ENCODE assay signal across 17 cellular contexts in the genomic region with DNA sequence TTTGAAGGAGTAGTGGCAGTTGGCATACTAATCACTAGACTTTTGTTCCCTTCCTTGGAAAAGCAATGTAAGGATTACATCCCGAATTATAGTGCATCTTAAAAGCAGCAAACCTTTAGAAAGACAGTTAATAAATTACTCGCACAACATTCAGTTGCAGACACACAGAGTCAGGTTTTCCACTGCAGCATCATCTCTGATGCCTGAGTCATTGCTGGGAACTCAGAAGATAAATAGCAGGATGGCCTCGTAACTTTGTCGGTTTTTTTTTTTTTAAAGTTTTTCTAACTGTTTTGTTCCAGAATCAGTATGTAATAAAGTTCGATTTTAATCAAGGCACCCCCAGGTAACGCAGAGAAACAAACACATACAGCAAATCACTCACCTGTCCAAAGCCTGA. TPM values are rescaled to one million over a fixed set of nuclear protein-coding genes. Genes with fewer than 3 reads are reported as not detected.
A peak's percentile ranks its signal among the peaks of the same experiment; 100 is the strongest.
DNase-seq lines count a peak whose midpoint lies in the region; ATAC-seq, FAIRE-seq and TF ChIP-seq lines count a peak whose summit lies in the region.
"Had no signal": no experiment of that assay in that cellular context is flagged by ENCODE, and none has a peak within 500 bp of the region (broad histone marks: within the 10 kb centered on the region; RNA-seq: fewer than 3 reads in every experiment).

No MANE protein-coding gene starts in this region.

- no peak for TF ChIP-seq CTCF in PC-3 (conservative IDR thresholded peaks at IDR 0.05; ENCODE audit: low read depth, low read length)
- no peak for TF ChIP-seq CTCF in bronchial epithelial cell (IDR thresholded peaks at IDR 0.05; ENCODE audit: insufficient read depth, low read length, severe bottlenecking)

- POLR2A ChIA-PET in activated CD4-positive, alpha-beta T cell treated with anti-CD3 and anti-CD28 coated beads, Interleukin-2, amount 10 ng/mL, durations not matched to agents 7 days and 5 days (lab: Charles Lee): no interaction called here
- POLR2A ChIA-PET in PC-3 (lab: Charles Lee; ENCODE audit: unreplicated experiment): no interaction called here

- ATAC-seq in PC-3 (peak; percentile 63), Right ventricle myocardium superior (ENCODE audit: poor library complexity) (no peak)
- ATAC-seq: lower lobe of right lung had no signal

- peaks cover 40% of the 10 kb centered on the region for H3K4me1 Mint-ChIP-seq in activated CD4-positive, alpha-beta T cell treated with anti-CD3 and anti-CD28 coated beads, Interleukin-2, amount 10 ng/mL, durations not matched to agents 24 days and 14 days
- peaks cover 53% of the 10 kb centered on the region for H3K4me1 Mint-ChIP-seq in activated CD4-positive, alpha-beta T cell treated with anti-CD3 and anti-CD28 coated beads, Interleukin-2, amount 10 ng/mL, durations not matched to agents 7 days and 5 days

- H3K27ac ChIP-seq in PC-3 (ENCODE audit: low read length): peak overlapping the region; percentile 40
- H3K27ac ChIP-seq: lower lobe of right lung, SJCRH30, testis, WERI-Rb-1 had no signal

- intact Hi-C loops in activated CD4-positive, alpha-beta T cell treated with anti-CD3 and anti-CD28 coated beads, Interleukin-2, amount 10 ng/mL, durations not matched to agents 24 days and 14 days (cut with micrococcal nuclease): no loop called here
- intact Hi-C loops in PC-3 (cut with micrococcal nuclease) (no loop called here), Right ventricle myocardium superior (cut with DNase I) (no loop called here)

- no peak for DNase-seq in activated CD4-positive, alpha-beta T cell treated with anti-CD3 and anti-CD28 coated beads, Interleukin-2, amount 10 ng/mL, durations not matched to agents 24 days and 14 days
- no peak for DNase-seq in activated CD4-positive, alpha-beta T cell treated with anti-CD3 and anti-CD28 coated beads, Interleukin-2, amount 10 ng/mL, durations not matched to agents 7 days and 5 days
- DNase-seq in PC-3: peak; percentile 53
- peak; percentile 38 for DNase-seq in bronchial epithelial cell (ENCODE audit: low read depth)
- peak; percentile 78 for DNase-seq in renal cortical epithelial cell (ENCODE audit: low read depth)
- DNase-seq in cortex of kidney (lab: John Stamatoyannopoulos, UW): no peak
- DNase-seq in Right ventricle myocardium superior: no peak
- no peak for DNase-seq in NCI-H1417 treated with DMSO at 0.1 percent for 48 hours (lab: John Stamatoyannopoulos, UW)
- DNase-seq: DMS 273 treated with DMSO at 0.1 percent for 48 hours, lower lobe of right lung, sigmoid colon, SJCRH30, testis, WERI-Rb-1 had no signal

- no peaks in the 10 kb centered on the region for H3K79me2 ChIP-seq in PC-3 (ENCODE audit: low read length)

- CTCF ChIA-PET in activated CD4-positive, alpha-beta T cell treated with anti-CD3 and anti-CD28 coated beads, Interleukin-2, amount 10 ng/mL, durations not matched to agents 7 days and 5 days (lab: Charles Lee): interaction anchor here (1.0 kb wide), 1 partner anchor 12 kb away, joined by 4 read pairs; no protein-coding TSS in a partner anchor
- CTCF ChIA-PET in PC-3 (lab: Charles Lee): no interaction called here

- BruUV-seq in PC-3 (replicated peaks; lab: Mats Ljungman, UMichigan): no TSS peak

- no peaks in the 10 kb centered on the region for H3K9me3 Mint-ChIP-seq in activated CD4-positive, alpha-beta T cell treated with anti-CD3 and anti-CD28 coated beads, Interleukin-2, amount 10 ng/mL, durations not matched to agents 24 days and 14 days
- H3K9me3 Mint-ChIP-seq in activated CD4-positive, alpha-beta T cell treated with anti-CD3 and anti-CD28 coated beads, Interleukin-2, amount 10 ng/mL, durations not matched to agents 7 days and 5 days: peaks cover 2% of the 10 kb centered on the region
- H3K9me3 Mint-ChIP-seq: central memory CD8-positive, alpha-beta T cell had no signal

- no peak overlapping the region for H3K9ac ChIP-seq in PC-3 (ENCODE audit: low read length)

- no peak overlapping the region for H3K4me3 Mint-ChIP-seq in activated CD4-positive, alpha-beta T cell treated with anti-CD3 and anti-CD28 coated beads, Interleukin-2, amount 10 ng/mL, durations not matched to agents 24 days and 14 days
- H3K4me3 Mint-ChIP-seq in activated CD4-positive, alpha-beta T cell treated with anti-CD3 and anti-CD28 coated beads, Interleukin-2, amount 10 ng/mL, durations not matched to agents 7 days and 5 days: no peak overlapping the region
- H3K4me3 Mint-ChIP-seq: central memory CD8-positive, alpha-beta T cell had no signal

- H3K27me3 Mint-ChIP-seq in activated CD4-positive, alpha-beta T cell treated with anti-CD3 and anti-CD28 coated beads, Interleukin-2, amount 10 ng/mL, durations not matched to agents 24 days and 14 days: no peaks in the 10 kb centered on the region
- no peaks in the 10 kb centered on the region for H3K27me3 Mint-ChIP-seq in activated CD4-positive, alpha-beta T cell treated with anti-CD3 and anti-CD28 coated beads, Interleukin-2, amount 10 ng/mL, durations not matched to agents 7 days and 5 days
- H3K27me3 Mint-ChIP-seq: central memory CD8-positive, alpha-beta T cell had no signal

- H3K36me3 Mint-ChIP-seq in activated CD4-positive, alpha-beta T cell treated with anti-CD3 and anti-CD28 coated beads, Interleukin-2, amount 10 ng/mL, durations not matched to agents 24 days and 14 days (ENCODE audit: low read depth): peaks cover 60% of the 10 kb centered on the region
- H3K36me3 Mint-ChIP-seq in activated CD4-positive, alpha-beta T cell treated with anti-CD3 and anti-CD28 coated beads, Interleukin-2, amount 10 ng/mL, durations not matched to agents 7 days and 5 days (ENCODE audit: low read depth): peaks cover 64% of the 10 kb centered on the region

- H3K4me2 ChIP-seq in PC-3 (ENCODE audit: low read length): peak overlapping the region; percentile 35; the same call in 1 of the 2 replicates

- no peaks in the 10 kb centered on the region for H3K9me2 ChIP-seq in PC-3 (replicated peaks; ENCODE audit: low read length)

- H2AFZ ChIP-seq in PC-3 (ENCODE audit: low read length): no peak overlapping the region

- H3K9me3 ChIP-seq in PC-3 (ENCODE audit: low read length): no peaks in the 10 kb centered on the region
- H3K9me3 ChIP-seq: HAP-1, lower lobe of right lung, sigmoid colon, SJCRH30, testis had no signal

- FAIRE-seq in bronchial epithelial cell (lab: Jason Lieb, UNC): no peak

- H3F3A ChIP-seq in PC-3 (ENCODE audit: low read length, unreplicated experiment): no peaks in the 10 kb centered on the region

- H3K4me3 ChIP-seq in PC-3 (ENCODE audit: low read length) (no peak overlapping the region), bronchial epithelial cell (ENCODE audit: low read depth, low read length) (no peak overlapping the region)
- H3K4me3 ChIP-seq: HAP-1, lower lobe of right lung, sigmoid colon, SJCRH30, testis had no signal

- peak overlapping the region; percentile 80 for H3K27ac Mint-ChIP-seq in activated CD4-positive, alpha-beta T cell treated with anti-CD3 and anti-CD28 coated beads, Interleukin-2, amount 10 ng/mL, durations not matched to agents 24 days and 14 days
- H3K27ac Mint-ChIP-seq in activated CD4-positive, alpha-beta T cell treated with anti-CD3 and anti-CD28 coated beads, Interleukin-2, amount 10 ng/mL, durations not matched to agents 7 days and 5 days: no peak overlapping the region

- H3K27me3 ChIP-seq in PC-3 (ENCODE audit: low read length) (no peaks in the 10 kb centered on the region), bronchial epithelial cell (ENCODE audit: control insufficient read depth, insufficient read depth, low read length) (no peaks in the 10 kb centered on the region)
- H3K27me3 ChIP-seq: sigmoid colon, SJCRH30, testis had no signal

- H3K4me1 ChIP-seq in PC-3 (ENCODE audit: insufficient read depth, low read length): peaks cover 35% of the 10 kb centered on the region
- H3K4me1 ChIP-seq: HAP-1, sigmoid colon, SJCRH30, testis had no signal

- H3K36me3 ChIP-seq in PC-3 (ENCODE audit: low read depth, low read length): no peaks in the 10 kb centered on the region
- H3K36me3 ChIP-seq in bronchial epithelial cell (ENCODE audit: control insufficient read depth, insufficient read depth, low read length): no peaks in the 10 kb centered on the region
- H3K36me3 ChIP-seq: HAP-1, SJCRH30, WERI-Rb-1 had no signal

- H4K20me1 ChIP-seq in PC-3 (ENCODE audit: low read length): no peaks in the 10 kb centered on the region

RNA-seq across cellular contexts. Expression of a gene that starts 34.3 kb away (rescaled TPM):
- total RNA-seq in activated CD4-positive, alpha-beta T cell treated with anti-CD3 and anti-CD28 coated beads, Interleukin-2, amount 10 ng/mL, durations not matched to agents 24 days and 14 days: not detected in 2 replicates
- total RNA-seq in activated CD4-positive, alpha-beta T cell treated with anti-CD3 and anti-CD28 coated beads, Interleukin-2, amount 10 ng/mL, durations not matched to agents 7 days and 5 days: not detected
- not detected in 2 replicates for total RNA-seq in PC-3 (2014; rRNA removed)
- not detected in 2 replicates for total RNA-seq in bronchial epithelial cell
- not detected in 2 replicates for total RNA-seq in renal cortical epithelial cell
- not detected for total RNA-seq in Right ventricle myocardium superior
- total RNA-seq: LHCN-M2, lower lobe of right lung, sigmoid colon, SJCRH30 had no signal

Comparison
In these comparisons a context has a peak if more than half of its experiments do, and no peak if none do; other contexts are left out.
1. DNase-seq: peak in PC-3 (single experiment), bronchial epithelial cell (single experiment) and renal cortical epithelial cell (single experiment); none in activated CD4-positive, alpha-beta T cell treated with anti-CD3 and anti-CD28 coated beads, Interleukin-2, amount 10 ng/mL, durations not matched to agents 24 days and 14 days (single experiment), activated CD4-positive, alpha-beta T cell treated with anti-CD3 and anti-CD28 coated beads, Interleukin-2, amount 10 ng/mL, durations not matched to agents 7 days and 5 days (single experiment), cortex of kidney (single experiment), Right ventricle myocardium superior (single experiment) and NCI-H1417 treated with DMSO at 0.1 percent for 48 hours (single experiment).